In the genomic region with DNA sequence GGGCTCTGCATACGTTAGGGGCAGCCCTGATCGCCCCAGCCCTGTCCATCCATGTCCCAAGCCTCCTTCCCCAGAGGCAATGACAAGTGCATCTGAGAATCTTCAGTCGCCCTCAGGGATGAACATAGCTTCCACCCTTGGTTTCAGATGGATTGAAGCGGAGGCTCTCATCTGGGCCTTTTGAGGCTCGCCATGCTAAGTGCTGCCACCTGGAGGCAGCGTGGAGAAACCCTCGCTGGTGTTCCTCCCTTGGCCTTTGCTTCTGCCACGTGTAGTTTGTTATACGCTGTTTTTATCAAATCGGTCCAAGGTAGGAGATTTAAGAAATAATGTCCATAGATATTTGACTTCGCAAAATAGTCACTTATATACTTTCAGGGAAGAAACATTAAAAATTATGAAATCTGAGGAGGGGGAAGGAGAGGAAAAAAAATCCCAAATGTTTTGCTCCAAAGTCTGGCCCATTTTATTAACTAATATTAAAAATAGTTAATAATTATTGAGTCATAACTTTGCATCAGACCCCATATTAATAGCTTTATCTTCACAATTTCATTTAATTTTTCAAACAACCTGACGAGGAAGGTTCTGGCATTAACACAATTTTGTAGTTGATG, we compare ENCODE assay signal across 8 cellular contexts. TPM values are rescaled to one million over a fixed set of nuclear protein-coding genes. Genes with fewer than 3 reads are reported as not detected.
DNase-seq lines count a peak whose midpoint lies in the region; ATAC-seq, FAIRE-seq and TF ChIP-seq lines count a peak whose summit lies in the region.

No MANE protein-coding gene starts in this region.

- no peak overlapping the region for H3K27ac Mint-ChIP-seq in progenitor cell of endocrine pancreas

- no peaks in the 10 kb centered on the region for H3K36me3 Mint-ChIP-seq in progenitor cell of endocrine pancreas (ENCODE audit: insufficient read depth)

- H3K4me3 Mint-ChIP-seq in progenitor cell of endocrine pancreas (ENCODE audit: low read depth): no peak overlapping the region

- no peaks in the 10 kb centered on the region for H3K4me1 Mint-ChIP-seq in progenitor cell of endocrine pancreas (ENCODE audit: low read depth)

- H3K9me3 Mint-ChIP-seq in progenitor cell of endocrine pancreas (ENCODE audit: low read depth): no peaks in the 10 kb centered on the region

- FAIRE-seq in frontal cortex (lab: Jason Lieb, UNC): no peak

- no peaks in the 10 kb centered on the region for H3K27me3 Mint-ChIP-seq in progenitor cell of endocrine pancreas

- intact Hi-C loops in uterus (cut with DNase I; ENCODE audit: low total_unique reads): no loop called here

- H3K9me3 ChIP-seq in uterus: no peaks in the 10 kb centered on the region

- no peak overlapping the region for H3K4me3 ChIP-seq in uterus

- peak; percentile 79 for DNase-seq in Daoy (ENCODE audit: low read depth)
- peak; percentile 55 for DNase-seq in HT1080 (ENCODE audit: low read depth)
- DNase-seq in RWPE1 (ENCODE audit: low spot score): peak; percentile 66
- DNase-seq in activated T-helper 9 cell treated with anti-CD3 and anti-CD28 coated beads, Interleukin-2, amount 50 U/mL, for 16 hours (ENCODE audit: low read depth): peak; percentile 38
- DNase-seq in frontal cortex (ENCODE audit: low spot score in 2 of 2): peak; percentile 14 to 54
- peak; percentile 51 for DNase-seq in progenitor cell of endocrine pancreas (ENCODE audit: low spot score, unreplicated experiment)
- DNase-seq in uterus: peak; percentile 46 to 50

- no peaks in the 10 kb centered on the region for H3K4me1 ChIP-seq in uterus

- POLR2A ChIA-PET in RWPE1 (lab: Yijun Ruan, JAX; ENCODE audit: low non-redundant PET): no interaction called here

- ATAC-seq in GM21381 (IDR thresholded peaks at IDR 0.05; ENCODE audit: unreplicated experiment): peak; percentile 74

- H3K27ac ChIP-seq in RWPE1 (no peak overlapping the region), uterus (no peak overlapping the region)

- CTCF ChIA-PET in RWPE1 (lab: Yijun Ruan, JAX): interaction anchor here (0.6 to 1.5 kb wide), 9 partner anchors 11 to 1153 kb away, joined by 3 to 6 read pairs (median 3); no protein-coding TSS in a partner anchor

- H3K27me3 ChIP-seq in uterus: no peaks in the 10 kb centered on the region

- TF ChIP-seq POLR2A in uterus (IDR thresholded peaks at IDR 0.05): no peak

- TF ChIP-seq CTCF in RWPE1 (conservative IDR thresholded peaks at IDR 0.05; ENCODE audit: low read depth): peak; percentile 77
- peak; percentile 92 for TF ChIP-seq CTCF in progenitor cell of endocrine pancreas (IDR thresholded peaks at IDR 0.05; ENCODE audit: unreplicated experiment)
- TF ChIP-seq CTCF in uterus (IDR thresholded peaks at IDR 0.05): peak; percentile 46 to 83 (median 60)

- H3K36me3 ChIP-seq in uterus: no peaks in the 10 kb centered on the region

RNA-seq across cellular contexts. Expression of a gene that starts 28.8 kb away (rescaled TPM):
- not detected in 2 replicates for total RNA-seq in Daoy (2014; rRNA removed; shearing (Covaris generic))
- not detected in 2 replicates for total RNA-seq in HT1080 (2014; rRNA removed; shearing (Covaris generic))
- not detected in 2 replicates for polyA plus RNA-seq in HT1080 (2015; cell fraction: cytosol; rRNA removed)
- not detected in 2 replicates for polyA plus RNA-seq in HT1080 (2015; cell fraction: nucleus; rRNA removed)
- total RNA-seq in frontal cortex (not detected), progenitor cell of endocrine pancreas (not detected in 2 replicates), uterus (not detected)

RNA-seq across cellular contexts. Expression of a gene that starts 54.2 kb away (rescaled TPM):
- total RNA-seq in Daoy (2014; rRNA removed; shearing (Covaris generic)): 735 and 797 TPM in 2 replicates
- total RNA-seq in HT1080 (2014; rRNA removed; shearing (Covaris generic)): 459 and 483 TPM in 2 replicates
- polyA plus RNA-seq in HT1080 (2015; cell fraction: cytosol; rRNA removed): 334 and 339 TPM in 2 replicates
- polyA plus RNA-seq in HT1080 (2015; cell fraction: nucleus; rRNA removed): 585 and 606 TPM in 2 replicates
- total RNA-seq in frontal cortex (297 TPM), progenitor cell of endocrine pancreas (254 and 266 TPM in 2 replicates), uterus (100 to 1,000 TPM in 3 of 4 donors, 10 to 100 TPM in 1; 59.1 to 200 (median 152) TPM)

RNA-seq across cellular contexts. Expression of a gene that starts 59.6 kb away (rescaled TPM):
- total RNA-seq in Daoy (2014; rRNA removed; shearing (Covaris generic)): 0.29 TPM in 1 of 2 replicates, not detected in the other
- 1.6 and 2.9 TPM in 2 replicates for total RNA-seq in HT1080 (2014; rRNA removed; shearing (Covaris generic))
- 1.9 and 5.5 TPM in 2 replicates for polyA plus RNA-seq in HT1080 (2015; cell fraction: cytosol; rRNA removed)
- polyA plus RNA-seq in HT1080 (2015; cell fraction: nucleus; rRNA removed): 1.3 and 4.9 TPM in 2 replicates
- total RNA-seq in frontal cortex (1.6 TPM), progenitor cell of endocrine pancreas (not detected in 2 replicates), uterus (under 1 TPM in 1 of 4 donors, not detected in 3; 0.21 TPM)
